ENCODE assay signal across 8 cellular contexts in genomic region chr15:74873756-74874424, GRCh38. TPM values are rescaled to one million over a fixed set of nuclear protein-coding genes. Genes with fewer than 3 reads are reported as not detected.
DNase-seq lines count a peak whose midpoint lies in the region; ATAC-seq and TF ChIP-seq lines count a peak whose summit lies in the region.

No MANE protein-coding gene starts in this region.

- H3K9me3 Mint-ChIP-seq in Calu3 (ENCODE audit: low read depth, unreplicated experiment): no peaks in the 10 kb centered on the region
- H3K9me3 Mint-ChIP-seq in activated naive CD8-positive, alpha-beta T cell treated with anti-CD3 and anti-CD28 coated beads for 36 hours: no peaks in the 10 kb centered on the region

- peak overlapping the region; percentile 92 for H3K4me3 Mint-ChIP-seq in Calu3 (ENCODE audit: low read depth, unreplicated experiment)
- H3K4me3 Mint-ChIP-seq in activated naive CD8-positive, alpha-beta T cell treated with anti-CD3 and anti-CD28 coated beads for 36 hours: peak overlapping the region; percentile 98

- peaks cover 28% of the 10 kb centered on the region for H3K4me1 Mint-ChIP-seq in Calu3 (ENCODE audit: low read depth, unreplicated experiment)
- peaks cover 37% of the 10 kb centered on the region for H3K4me1 Mint-ChIP-seq in activated naive CD8-positive, alpha-beta T cell treated with anti-CD3 and anti-CD28 coated beads for 36 hours

- ATAC-seq in stimulated activated naive CD8-positive, alpha-beta T cell treated with anti-CD3 and anti-CD28 coated beads, Interleukin-15, Interleukin-2, amounts not matched to agents 100 U/mL and 50 U/mL, for 24 hours: peak; percentile 1
- ATAC-seq in GM21717 (IDR thresholded peaks at IDR 0.05; ENCODE audit: unreplicated experiment): no peak

- H3K9me3 ChIP-seq in iPS-18c (ENCODE audit: control insufficient read depth, insufficient read depth, low read length): no peaks in the 10 kb centered on the region

- intact Hi-C loops in Calu3 (cut with micrococcal nuclease; ENCODE audit: unreplicated experiment): no loop called here

- H3K36me3 Mint-ChIP-seq in Calu3 (ENCODE audit: insufficient read depth, unreplicated experiment): peaks cover 38% of the 10 kb centered on the region
- H3K36me3 Mint-ChIP-seq in activated naive CD8-positive, alpha-beta T cell treated with anti-CD3 and anti-CD28 coated beads for 36 hours: peaks cover 20% of the 10 kb centered on the region

- H3K4me3 ChIP-seq in iPS-18c (ENCODE audit: insufficient read depth, low read depth, low read length): peak overlapping the region; percentile 99

- H3K27ac Mint-ChIP-seq in Calu3 (ENCODE audit: unreplicated experiment): peak overlapping the region; percentile 89
- peak overlapping the region; percentile 90 for H3K27ac Mint-ChIP-seq in activated naive CD8-positive, alpha-beta T cell treated with anti-CD3 and anti-CD28 coated beads for 36 hours

- CTCF ChIA-PET in Calu3 (lab: Charles Lee): interaction anchor here (0.5 to 1.3 kb wide), 6 partner anchors 10 to 91 kb away, joined by 3 to 6 read pairs (median 4); no protein-coding TSS in a partner anchor

- peaks cover 17% of the 10 kb centered on the region for H3K27me3 Mint-ChIP-seq in Calu3 (ENCODE audit: unreplicated experiment)
- no peaks in the 10 kb centered on the region for H3K27me3 Mint-ChIP-seq in activated naive CD8-positive, alpha-beta T cell treated with anti-CD3 and anti-CD28 coated beads for 36 hours

- BruUV-seq in Calu3 (replicated peaks; lab: Mats Ljungman, UMichigan): TSS peak; percentile 84

- no peak for TF ChIP-seq CTCF in Calu3 (IDR thresholded peaks at IDR 0.05; ENCODE audit: unreplicated experiment)

- peak; percentile 35 for DNase-seq in Calu3
- peak; percentile 68 for DNase-seq in HuH-7.5 (ENCODE audit: low spot score)
- DNase-seq in activated naive CD8-positive, alpha-beta T cell treated with anti-CD3 and anti-CD28 coated beads for 36 hours: peak; percentile 19
- peak; percentile 27 for DNase-seq in stimulated activated naive CD8-positive, alpha-beta T cell treated with anti-CD3 and anti-CD28 coated beads, Interleukin-15, Interleukin-2, amounts not matched to agents 100 U/mL and 50 U/mL, for 24 hours
- no peak for DNase-seq in occipital lobe (lab: John Stamatoyannopoulos, UW)
- no peak for DNase-seq in NCI-H2196 treated with DMSO at 0.1 percent for 48 hours (lab: John Stamatoyannopoulos, UW; ENCODE audit: unreplicated experiment)

RNA-seq across cellular contexts. Expression of gene SCAMP2, which starts 0.7 kb away (rescaled TPM):
- 114 and 115 TPM in 2 replicates for total RNA-seq in Calu3 (2022)
- 10 to 100 TPM; 57.5 to 59.6 TPM for total RNA-seq in activated naive CD8-positive, alpha-beta T cell treated with anti-CD3 and anti-CD28 coated beads for 36 hours
- 8.0 TPM for total RNA-seq in occipital lobe

RNA-seq across cellular contexts. Expression of gene MPI, which starts 16.0 kb away (rescaled TPM):
- 63.3 and 76.1 TPM in 2 replicates for total RNA-seq in Calu3 (2022)
- total RNA-seq in activated naive CD8-positive, alpha-beta T cell treated with anti-CD3 and anti-CD28 coated beads for 36 hours: 10 to 100 TPM; 71.4 to 73.2 TPM
- 37.9 TPM for total RNA-seq in occipital lobe

RNA-seq across cellular contexts. Expression of gene ULK3, which starts 30.9 kb away (rescaled TPM):
- total RNA-seq in Calu3 (2022): 33.8 and 42.2 TPM in 2 replicates
- 10 to 100 TPM; 41.1 to 49.9 TPM for total RNA-seq in activated naive CD8-positive, alpha-beta T cell treated with anti-CD3 and anti-CD28 coated beads for 36 hours
- 32.4 TPM for total RNA-seq in occipital lobe

RNA-seq across cellular contexts. Expression of gene FAM219B, which starts 32.8 kb away (rescaled TPM):
- total RNA-seq in Calu3 (2022) (48.1 and 56.2 TPM in 2 replicates), occipital lobe (64.6 TPM)
- total RNA-seq in activated naive CD8-positive, alpha-beta T cell treated with anti-CD3 and anti-CD28 coated beads for 36 hours: 10 to 100 TPM; 31.5 to 37.6 TPM

RNA-seq across cellular contexts. Expression of gene CPLX3, which starts 47.5 kb away (rescaled TPM):
- total RNA-seq in Calu3 (2022): 0.21 and 0.29 TPM in 2 replicates
- under 1 TPM in 1 of 2 experiments, not detected in 1; 0.19 TPM for total RNA-seq in activated naive CD8-positive, alpha-beta T cell treated with anti-CD3 and anti-CD28 coated beads for 36 hours
- 1.6 TPM for total RNA-seq in occipital lobe

Comparison
In these comparisons a context has a peak if more than half of its experiments do, and no peak if none do; other contexts are left out.
1. DNase-seq: peak in Calu3 (single experiment), HuH-7.5 (single experiment), activated naive CD8-positive, alpha-beta T cell treated with anti-CD3 and anti-CD28 coated beads for 36 hours (single experiment) and stimulated activated naive CD8-positive, alpha-beta T cell treated with anti-CD3 and anti-CD28 coated beads, Interleukin-15, Interleukin-2, amounts not matched to agents 100 U/mL and 50 U/mL, for 24 hours (single experiment); none in occipital lobe (single experiment) and NCI-H2196 treated with DMSO at 0.1 percent for 48 hours (single experiment).